Comparison of ENCODE assay signal across 22 cellular contexts in the genomic region with DNA sequence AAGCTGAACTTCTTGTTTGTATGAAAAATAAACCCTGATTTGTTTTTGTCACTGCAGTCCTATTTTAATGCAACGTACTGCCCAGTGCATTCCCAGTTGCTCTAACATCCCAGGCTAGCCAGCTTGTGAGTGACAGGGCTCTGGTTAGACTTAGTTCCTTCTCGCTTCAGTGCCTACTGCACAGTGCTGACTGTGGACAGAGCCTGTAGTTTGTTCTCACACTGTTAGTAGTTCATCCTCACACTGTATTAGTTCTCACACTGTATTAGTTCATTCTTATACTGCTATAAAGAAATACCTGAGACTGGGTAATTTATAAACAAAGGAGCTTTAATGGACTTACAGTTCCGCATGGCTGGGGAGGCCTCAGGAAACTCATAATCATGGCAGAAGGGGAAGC.
A peak's percentile ranks its signal among the peaks of the same experiment; 100 is the strongest.
DNase-seq lines count a peak whose midpoint lies in the region; ATAC-seq, FAIRE-seq and TF ChIP-seq lines count a peak whose summit lies in the region.
"Had no signal": no experiment of that assay in that cellular context is flagged by ENCODE, and none has a peak within 500 bp of the region (broad histone marks: within the 10 kb centered on the region; RNA-seq: fewer than 3 reads in every experiment).

No MANE protein-coding gene starts in this region.

- peaks cover 4% of the 10 kb centered on the region for H3K27me3 Mint-ChIP-seq in endodermal cell (ENCODE audit: insufficient read depth)
- H3K27me3 Mint-ChIP-seq: B cell had no signal

- peaks cover 2% of the 10 kb centered on the region for H3K36me3 Mint-ChIP-seq in endodermal cell (ENCODE audit: low read depth)
- H3K36me3 Mint-ChIP-seq: CD14-positive monocyte had no signal

- H3K9ac ChIP-seq in endodermal cell (ENCODE audit: extremely low read depth, low read length, poor library complexity, severe bottlenecking) = no peak overlapping the region

- no peaks in the 10 kb centered on the region for H3K4me1 ChIP-seq in endodermal cell (ENCODE audit: control insufficient read depth, insufficient read depth, low read length)
- H3K4me1 ChIP-seq in small intestine (ENCODE audit: control insufficient read depth in 2 of 2, insufficient read depth in 1 of 2, low read depth in 1 of 2, low read length in 1 of 2) = no peaks in the 10 kb centered on the region
- no peaks in the 10 kb centered on the region for H3K4me1 ChIP-seq in right cardiac atrium (ENCODE audit: control insufficient read depth, insufficient read depth, low read length)

- H3K4me3 Mint-ChIP-seq in endodermal cell = no peak overlapping the region
- H3K4me3 Mint-ChIP-seq: B cell had no signal

- H3K27ac ChIP-seq in WERI-Rb-1 = peak overlapping the region; percentile 25
- no peak overlapping the region for H3K27ac ChIP-seq in endodermal cell (ENCODE audit: low read depth, low read length)
- H3K27ac ChIP-seq in substantia nigra (ENCODE audit: low read depth, low read length, poor library complexity, severe bottlenecking) = peak overlapping the region; percentile 95
- H3K27ac ChIP-seq in small intestine (ENCODE audit: low read depth in 1 of 2, low read length in 1 of 2) = no peak overlapping the region
- no peak overlapping the region for H3K27ac ChIP-seq in right cardiac atrium (ENCODE audit: low read length)
- H3K27ac ChIP-seq: RWPE1 had no signal

- H3K27me3 ChIP-seq in WERI-Rb-1 (ENCODE audit: insufficient read depth, low read depth, severe bottlenecking) (no peaks in the 10 kb centered on the region), endodermal cell (ENCODE audit: control insufficient read depth, insufficient read depth, low read length, poor library complexity, severe bottlenecking) (no peaks in the 10 kb centered on the region), small intestine (ENCODE audit: control insufficient read depth in 2 of 2, insufficient read depth in 2 of 2, low read length in 2 of 2) (no peaks in the 10 kb centered on the region), right cardiac atrium (ENCODE audit: control insufficient read depth, insufficient read depth) (no peaks in the 10 kb centered on the region)

- TF ChIP-seq CTCF in WERI-Rb-1 (IDR thresholded peaks at IDR 0.05; ENCODE audit: low read depth, low read length) = no peak
- no peak for TF ChIP-seq CTCF in endodermal cell (conservative IDR thresholded peaks at IDR 0.05)

- ATAC-seq in right cardiac atrium = no peak

- WGBS in endodermal cell (ENCODE audit: insufficient coverage in 1 of 2, insufficient read length in 1 of 2), 2 experiments = 98 to 100% methylated on average over 2 to 3 of the region's 3 CpGs
- WGBS in small intestine, 3 donors = 61 to 80% (median 63%) methylated on average over 3 of the region's 3 CpGs
- WGBS in right cardiac atrium = 69% methylated on average over 3 of the region's 3 CpGs

- no peak overlapping the region for H3K27ac Mint-ChIP-seq in endodermal cell
- H3K27ac Mint-ChIP-seq: B cell, CD14-positive monocyte had no signal

- H3K36me3 ChIP-seq in WERI-Rb-1 = no peaks in the 10 kb centered on the region
- H3K36me3 ChIP-seq in endodermal cell (ENCODE audit: control insufficient read depth, insufficient read depth, low read length) = no peaks in the 10 kb centered on the region
- H3K36me3 ChIP-seq in small intestine (ENCODE audit: control insufficient read depth in 2 of 2, insufficient read depth in 2 of 2, low read length in 2 of 2) = no peaks in the 10 kb centered on the region

- H3K4me3 ChIP-seq in WERI-Rb-1 (ENCODE audit: low read depth, low read length) (no peak overlapping the region), endodermal cell (ENCODE audit: low read length) (no peak overlapping the region), small intestine (ENCODE audit: low read depth in 1 of 2, low read length in 2 of 2) (no peak overlapping the region), right cardiac atrium (ENCODE audit: low read length) (no peak overlapping the region)

- peaks cover 16% of the 10 kb centered on the region for H3K4me1 Mint-ChIP-seq in endodermal cell
- H3K4me1 Mint-ChIP-seq: B cell, CD14-positive monocyte had no signal

- no peak for FAIRE-seq in small intestine (lab: Jason Lieb, UNC)
- FAIRE-seq: GM12891 had no signal

- no peak for DNase-seq in WERI-Rb-1
- peak; percentile 4 for DNase-seq in endodermal cell
- peak; percentile 37 for DNase-seq in midbrain (lab: John Stamatoyannopoulos, UW)
- DNase-seq in substantia nigra (lab: John Stamatoyannopoulos, UW) = peak in 3 of 49 donors; percentile 5 to 15 (median 6)
- no peak for DNase-seq in small intestine
- DNase-seq in right cardiac atrium = no peak
- DNase-seq in COR-L47 (lab: John Stamatoyannopoulos, UW) = no peak
- no peak for DNase-seq in COLO829 (ENCODE audit: low spot score)
- DNase-seq: DMS79, H7, KBM-7, MM.1S, NCI-H1092, NCI-H1436 treated with DMSO at 0.1 percent for 48 hours, NCI-H1930, NCI-H2227 treated with DMSO at 0.1 percent for 48 hours, NCI-H510A, SHP77 treated with DMSO at 0.1 percent for 48 hours had no signal

- intact Hi-C loops in right cardiac atrium (cut with DNase I) = no loop called here

- H3K9me3 ChIP-seq in WERI-Rb-1 (ENCODE audit: severe bottlenecking) (peaks cover 7% of the 10 kb centered on the region), endodermal cell (ENCODE audit: control insufficient read depth, low read length) (peaks cover 30% of the 10 kb centered on the region), small intestine (ENCODE audit: control insufficient read depth, low read depth) (no peaks in the 10 kb centered on the region), right cardiac atrium (ENCODE audit: control insufficient read depth, low read length) (no peaks in the 10 kb centered on the region)

- H3K9me3 Mint-ChIP-seq in endodermal cell = peaks cover 22% of the 10 kb centered on the region

Comparison
In these comparisons a context has a peak if more than half of its experiments do, and no peak if none do; other contexts are left out.
1. DNase-seq: peak in endodermal cell (single experiment) and midbrain (single experiment); none in WERI-Rb-1 (single experiment), small intestine (single experiment), right cardiac atrium (0 of 3), COR-L47 (single experiment) and COLO829 (single experiment).
2. H3K27ac ChIP-seq: peak in WERI-Rb-1 (single experiment) and substantia nigra (single experiment); none in endodermal cell (single experiment), small intestine (0 of 2) and right cardiac atrium (single experiment).